1 cellular context compared by ENCODE assay signal in genomic region chr16:5033256-5034166, GRCh38.
TF ChIP-seq lines count a peak whose summit lies in the region.

TSS of gene NAGPA (minus strand) at chr16:5033935. CDS start at chr16:5033914, 21 bp downstream.

TF ChIP-seq in K562, 482 proteins besides CTCF, POLR2A, EP300 and RAD21 (continued from another document and continues in another):
- TF ChIP-seq EP400 (IDR thresholded peaks at IDR 0.05) (peak; percentile 62; the same call in 1 of the 2 replicates), XRCC5 (IDR thresholded peaks at IDR 0.05; ENCODE audit: low read depth, low read length) (no peak), ZNF324 (CRISPR knock-in tag; IDR thresholded peaks at IDR 0.05) (no peak), DNMT1 (IDR thresholded peaks at IDR 0.05) (no peak), HDAC2 (IDR thresholded peaks at IDR 0.05) (peak; percentile 98), NCOA4 (IDR thresholded peaks at IDR 0.05; ENCODE audit: partially characterized antibody) (no peak), ZNF354B (CRISPR knock-in tag; IDR thresholded peaks at IDR 0.05) (no peak), PTRF (tag; IDR thresholded peaks at IDR 0.05) (no peak), HEY1 (CRISPR knock-in tag; IDR thresholded peaks at IDR 0.05; ENCODE audit: borderline replicate concordance) (no peak), MBD2 (IDR thresholded peaks at IDR 0.05; ENCODE audit: borderline replicate concordance, low read depth) (peak; percentile 65; the same call in 1 of the 2 replicates), ZNF507 (tag; conservative IDR thresholded peaks at IDR 0.05) (no peak), PCBP1 (IDR thresholded peaks at IDR 0.05; ENCODE audit: low read depth, low read length, poor library complexity, severe bottlenecking) (peak; percentile 50), MYC (IDR thresholded peaks at IDR 0.05; ENCODE audit: low read depth, low read length) (peak; percentile 66), MYC (CRISPR knock-in tag; IDR thresholded peaks at IDR 0.05; ENCODE audit: borderline replicate concordance, low read depth) (no peak), BRCA1 (IDR thresholded peaks at IDR 0.05) (no peak), BRCA1 (CRISPR knock-in tag; IDR thresholded peaks at IDR 0.05) (no peak), ZNF41 (CRISPR knock-in tag; conservative IDR thresholded peaks at IDR 0.05) (no peak), USF1 (CRISPR knock-in tag; IDR thresholded peaks at IDR 0.05) (peak; percentile 100), SP1 (CRISPR knock-in tag; IDR thresholded peaks at IDR 0.05) (peak; percentile 37; the same call in 1 of the 2 replicates), ATF2 (CRISPR knock-in tag; IDR thresholded peaks at IDR 0.05) (no peak), PHTF2 (CRISPR knock-in tag; IDR thresholded peaks at IDR 0.05) (no peak), ZFP30 (CRISPR knock-in tag; IDR thresholded peaks at IDR 0.05; ENCODE audit: borderline replicate concordance) (no peak), RERE (CRISPR knock-in tag; IDR thresholded peaks at IDR 0.05; ENCODE audit: borderline replicate concordance) (no peak), TSHZ1 (CRISPR knock-in tag; IDR thresholded peaks at IDR 0.05) (no peak), NEUROD1 (IDR thresholded peaks at IDR 0.05; ENCODE audit: borderline replicate concordance, low read depth, low read length, partially characterized antibody) (no peak), ZNF655 (CRISPR knock-in tag; IDR thresholded peaks at IDR 0.05) (no peak), RAD51 (IDR thresholded peaks at IDR 0.05; ENCODE audit: borderline replicate concordance, low read depth) (peak; percentile 99), ZNF696 (CRISPR knock-in tag; conservative IDR thresholded peaks at IDR 0.05) (no peak), ATF4 (CRISPR knock-in tag; IDR thresholded peaks at IDR 0.05) (no peak), ZNF280B (CRISPR knock-in tag; IDR thresholded peaks at IDR 0.05) (no peak), HDAC3 (IDR thresholded peaks at IDR 0.05; ENCODE audit: borderline replicate concordance, partially characterized antibody) (no peak), NR4A1 (CRISPR knock-in tag; IDR thresholded peaks at IDR 0.05) (no peak), NR4A1 (tag; IDR thresholded peaks at IDR 0.05) (no peak), RFX7 (CRISPR knock-in tag; IDR thresholded peaks at IDR 0.05) (no peak), TCFL5 (CRISPR knock-in tag; conservative IDR thresholded peaks at IDR 0.05) (no peak), NBN (IDR thresholded peaks at IDR 0.05; ENCODE audit: low read depth) (no peak), RB1 (IDR thresholded peaks at IDR 0.05; ENCODE audit: low read depth) (peak; percentile 38; the same call in 1 of the 2 replicates), SMARCE1 (IDR thresholded peaks at IDR 0.05) (no peak), ZNF436 (CRISPR knock-in tag; IDR thresholded peaks at IDR 0.05) (no peak), ZBTB9 (CRISPR knock-in tag; IDR thresholded peaks at IDR 0.05) (0 out of 2 replicates have a peak, but pooled peaks have one; percentile 56), MTA2 (IDR thresholded peaks at IDR 0.05; ENCODE audit: low read depth) (no peak), RHOXF2B (CRISPR knock-in tag; conservative IDR thresholded peaks at IDR 0.05) (no peak), CREB3L1 (IDR thresholded peaks at IDR 0.05; ENCODE audit: borderline replicate concordance, low read depth) (no peak), TAF1 (IDR thresholded peaks at IDR 0.05; ENCODE audit: control insufficient read depth, extremely low read depth, insufficient read depth, low read length, severe bottlenecking) (peak; percentile 82), NFATC3 (IDR thresholded peaks at IDR 0.05) (no peak), ZNF239 (CRISPR knock-in tag; IDR thresholded peaks at IDR 0.05) (no peak), RBFOX2 (IDR thresholded peaks at IDR 0.05; ENCODE audit: low read depth, low read length) (peak; percentile 76), SMARCA5 (IDR thresholded peaks at IDR 0.05) (no peak), ZC3H11A (IDR thresholded peaks at IDR 0.05; ENCODE audit: low read depth, low read length) (no peak), ZNF668 (CRISPR knock-in tag; IDR thresholded peaks at IDR 0.05) (no peak), DEAF1 (CRISPR knock-in tag; IDR thresholded peaks at IDR 0.05) (no peak)
